Comparison of ENCODE assay signal across 32 cellular contexts in the genomic region with DNA sequence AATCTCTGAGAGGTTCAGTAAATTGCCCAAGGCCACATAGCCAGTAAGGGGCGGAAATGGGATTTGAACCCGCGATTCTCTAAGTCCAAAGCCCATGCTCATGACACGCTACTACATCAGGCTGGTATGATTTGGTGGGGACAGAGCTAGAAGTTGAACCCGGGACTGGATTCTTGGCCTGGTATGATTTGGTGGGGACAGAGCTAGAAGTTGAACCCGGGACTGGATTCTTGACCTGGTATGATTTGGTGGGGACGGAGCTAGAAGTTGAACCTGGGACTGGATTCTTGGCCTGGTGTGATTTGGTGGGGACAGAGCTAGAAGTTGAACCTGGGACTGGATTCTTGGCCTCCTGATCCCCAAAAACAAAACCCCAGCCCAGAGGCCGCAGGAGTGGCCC. TPM values are rescaled to one million over a fixed set of nuclear protein-coding genes. Genes with fewer than 3 reads are reported as not detected.
"Had no signal": no experiment of that assay in that cellular context is flagged by ENCODE, and none has a peak within 500 bp of the region (broad histone marks: within the 10 kb centered on the region; RNA-seq: fewer than 3 reads in every experiment).

No MANE protein-coding gene starts in this region.

- H3K4me3 Mint-ChIP-seq: activated CD4-positive, alpha-beta memory T cell treated with anti-CD3 and anti-CD28 coated beads, Interleukin-2, amount 10 ng/mL, durations not matched to agents 7 days and 5 days; activated CD8-positive, alpha-beta memory T cell treated with anti-CD3 and anti-CD28 coated beads, Interleukin-2, amount 10 ng/mL, durations not matched to agents 7 days and 5 days; activated naive CD4-positive, alpha-beta T cell treated with anti-CD3 and anti-CD28 coated beads, Interleukin-2, amount 10 ng/mL, durations not matched to agents 7 days and 5 days; activated naive CD8-positive, alpha-beta T cell treated with anti-CD3 and anti-CD28 coated beads for 36 hours had no signal

- ATAC-seq: activated CD8-positive, alpha-beta memory T cell treated with anti-CD3 and anti-CD28 coated beads, Interleukin-2, amount 10 ng/mL, durations not matched to agents 7 days and 5 days; Right ventricle myocardium inferior had no signal

- H3K27me3 Mint-ChIP-seq: activated CD4-positive, alpha-beta memory T cell treated with anti-CD3 and anti-CD28 coated beads, Interleukin-2, amount 10 ng/mL, durations not matched to agents 7 days and 5 days; activated CD8-positive, alpha-beta memory T cell treated with anti-CD3 and anti-CD28 coated beads, Interleukin-2, amount 10 ng/mL, durations not matched to agents 7 days and 5 days; activated naive CD8-positive, alpha-beta T cell treated with anti-CD3 and anti-CD28 coated beads for 36 hours had no signal

- H3K9me3 Mint-ChIP-seq: activated CD4-positive, alpha-beta memory T cell treated with anti-CD3 and anti-CD28 coated beads, Interleukin-2, amount 10 ng/mL, durations not matched to agents 7 days and 5 days; activated naive CD4-positive, alpha-beta T cell treated with anti-CD3 and anti-CD28 coated beads, Interleukin-2, amount 10 ng/mL, durations not matched to agents 7 days and 5 days; activated naive CD8-positive, alpha-beta T cell treated with anti-CD3 and anti-CD28 coated beads for 36 hours had no signal

- H3K4me1 Mint-ChIP-seq: activated CD4-positive, alpha-beta memory T cell treated with anti-CD3 and anti-CD28 coated beads, Interleukin-2, amount 10 ng/mL, durations not matched to agents 7 days and 5 days; activated CD8-positive, alpha-beta memory T cell treated with anti-CD3 and anti-CD28 coated beads, Interleukin-2, amount 10 ng/mL, durations not matched to agents 7 days and 5 days; activated naive CD4-positive, alpha-beta T cell treated with anti-CD3 and anti-CD28 coated beads, Interleukin-2, amount 10 ng/mL, durations not matched to agents 7 days and 5 days; activated naive CD8-positive, alpha-beta T cell treated with anti-CD3 and anti-CD28 coated beads for 36 hours had no signal

- H3K36me3 Mint-ChIP-seq: activated CD8-positive, alpha-beta memory T cell treated with anti-CD3 and anti-CD28 coated beads, Interleukin-2, amount 10 ng/mL, durations not matched to agents 7 days and 5 days; activated naive CD4-positive, alpha-beta T cell treated with anti-CD3 and anti-CD28 coated beads, Interleukin-2, amount 10 ng/mL, durations not matched to agents 7 days and 5 days; activated naive CD8-positive, alpha-beta T cell treated with anti-CD3 and anti-CD28 coated beads for 36 hours had no signal

- H3K27ac Mint-ChIP-seq: activated CD4-positive, alpha-beta memory T cell treated with anti-CD3 and anti-CD28 coated beads, Interleukin-2, amount 10 ng/mL, durations not matched to agents 7 days and 5 days; activated CD8-positive, alpha-beta memory T cell treated with anti-CD3 and anti-CD28 coated beads, Interleukin-2, amount 10 ng/mL, durations not matched to agents 7 days and 5 days; activated naive CD4-positive, alpha-beta T cell treated with anti-CD3 and anti-CD28 coated beads, Interleukin-2, amount 10 ng/mL, durations not matched to agents 7 days and 5 days; activated naive CD8-positive, alpha-beta T cell treated with anti-CD3 and anti-CD28 coated beads for 36 hours had no signal

- DNase-seq: activated CD4-positive, alpha-beta memory T cell treated with anti-CD3 and anti-CD28 coated beads, Interleukin-2, amount 10 ng/mL, durations not matched to agents 7 days and 5 days; activated CD4-positive, alpha-beta T cell treated with anti-CD3 and anti-CD28 coated beads for 1 hour; activated CD4-positive, alpha-beta T cell treated with anti-CD3 and anti-CD28 coated beads for 48 hours; activated CD4-positive, CD25-positive, alpha-beta regulatory T cell; activated CD8-positive, alpha-beta memory T cell treated with anti-CD3 and anti-CD28 coated beads for 24 hours; activated CD8-positive, alpha-beta memory T cell treated with anti-CD3 and anti-CD28 coated beads, Interleukin-2, amount 10 ng/mL, durations not matched to agents 7 days and 5 days; activated CD8-positive, alpha-beta memory T cell treated with anti-CD3 and anti-CD28 coated beads, Interleukin-2, amount 50 U/mL, for 48 hours; activated effector memory CD4-positive, alpha-beta T cell treated with Interleukin-2 at 50 U/mL for 16 hours; activated naive CD4-positive, alpha-beta T cell treated with anti-CD3 and anti-CD28 coated beads, Interleukin-2, amount 10 ng/mL, durations not matched to agents 7 days and 5 days; activated naive CD8-positive, alpha-beta T cell treated with anti-CD3 and anti-CD28 coated beads for 36 hours; activated T-cell treated with anti-CD3 and anti-CD28 coated beads, Interleukin-2, amount 50 U/mL, for 48 hours; amniotic stem cell; aorta; caudate nucleus; KG1; MM.1S; MV-4-11; NCI-H1092; NCI-H1436 treated with DMSO at 0.1 percent for 48 hours; NCI-H1694 treated with DMSO at 0.1 percent for 48 hours; NCI-H2029; NCI-H345; NCI-H524 treated with DMSO at 0.1 percent for 48 hours; NCI-H748 treated with DMSO at 0.1 percent for 48 hours; NK-92 treated with Interleukin-12 subunit alpha and Interleukin-12 subunit beta, amount 100 ng/mL, for 24 hours; PC-9; SIG-M5; SW 1271; T-helper 1 cell; T-helper 2 cell; T-helper 9 cell had no signal

RNA-seq across cellular contexts. Expression of a gene that starts 23.0 kb away (rescaled TPM):
- total RNA-seq: activated CD4-positive, alpha-beta memory T cell treated with anti-CD3 and anti-CD28 coated beads, Interleukin-2, amount 10 ng/mL, durations not matched to agents 7 days and 5 days had no signal
